ENCODE assay signal across 8 cellular contexts in genomic region chr1:45543599-45544417, GRCh38. TPM values are rescaled to one million over a fixed set of nuclear protein-coding genes. Genes with fewer than 3 reads are reported as not detected.
DNase-seq lines count a peak whose midpoint lies in the region; ATAC-seq and TF ChIP-seq lines count a peak whose summit lies in the region.

No MANE protein-coding gene starts in this region.

- H3K4ac ChIP-seq in trophoblast cell (ENCODE audit: low read depth, low read length) = no peak overlapping the region

- intact Hi-C loops in transverse colon (cut with DNase I; ENCODE audit: low total_unique reads) (no loop called here), prostate gland (cut with DNase I) (no loop called here)

- no peaks in the 10 kb centered on the region for H3K9me3 Mint-ChIP-seq in HFFc6

- no peaks in the 10 kb centered on the region for H3K79me1 ChIP-seq in trophoblast cell (ENCODE audit: low read length)

- no peak overlapping the region for H3K4me3 ChIP-seq in effector memory CD4-positive, alpha-beta T cell (ENCODE audit: insufficient read depth, low read depth, low read length, poor library complexity, severe bottlenecking)
- H3K4me3 ChIP-seq in trophoblast cell (ENCODE audit: low read depth, low read length) (no peak overlapping the region), transverse colon (no peak overlapping the region), prostate gland (no peak overlapping the region)

- TF ChIP-seq POLR2A in transverse colon (IDR thresholded peaks at IDR 0.05) (no peak), prostate gland (IDR thresholded peaks at IDR 0.05) (no peak)

- no peak overlapping the region for H3K18ac ChIP-seq in trophoblast cell (ENCODE audit: low read length)

- no peaks in the 10 kb centered on the region for H3K36me3 Mint-ChIP-seq in HFFc6 (ENCODE audit: low read depth)

- no peak overlapping the region for H2AK5ac ChIP-seq in trophoblast cell (ENCODE audit: low read length)

- no peak overlapping the region for H4K8ac ChIP-seq in trophoblast cell (ENCODE audit: low read depth, low read length)

- peak; percentile 43 for ATAC-seq in HG03565 (IDR thresholded peaks at IDR 0.05; ENCODE audit: unreplicated experiment)

- no peak for TF ChIP-seq EP300 in transverse colon (IDR thresholded peaks at IDR 0.05; ENCODE audit: low read depth)

- WGBS in trophoblast cell (ENCODE audit: extremely low coverage, insufficient coverage, insufficient read length) = no CpG with 5 or more reads among the region's 8 CpGs
- 53 to 65% methylated on average over 7 to 8 of the region's 8 CpGs for WGBS in transverse colon (ENCODE audit: low coverage in 1 of 2), 2 donors
- WGBS in prostate gland = 46% methylated on average over 8 of the region's 8 CpGs

- no peak overlapping the region for H4K12ac ChIP-seq in trophoblast cell (ENCODE audit: low read depth, low read length)

- no peaks in the 10 kb centered on the region for H3K9me3 ChIP-seq in effector memory CD4-positive, alpha-beta T cell (ENCODE audit: control insufficient read depth, low read length)
- H3K9me3 ChIP-seq in trophoblast cell (ENCODE audit: insufficient read depth, low read depth, low read length) (no peaks in the 10 kb centered on the region), transverse colon (no peaks in the 10 kb centered on the region), prostate gland (no peaks in the 10 kb centered on the region)

- TF ChIP-seq CTCF in transverse colon (IDR thresholded peaks at IDR 0.05) = no peak
- TF ChIP-seq CTCF in prostate gland (IDR thresholded peaks at IDR 0.05) = no peak
- no peak for TF ChIP-seq CTCF in HFFc6 (IDR thresholded peaks at IDR 0.05)

- no peaks in the 10 kb centered on the region for H3K36me3 ChIP-seq in effector memory CD4-positive, alpha-beta T cell (ENCODE audit: control insufficient read depth, insufficient read depth, low read length)
- H3K36me3 ChIP-seq in trophoblast cell (ENCODE audit: control insufficient read depth in 1 of 2, insufficient read depth in 2 of 2, low read length in 2 of 2) (no peaks in the 10 kb centered on the region), transverse colon (no peaks in the 10 kb centered on the region), prostate gland (no peaks in the 10 kb centered on the region)

- H2BK120ac ChIP-seq in trophoblast cell (ENCODE audit: insufficient read depth, low read length, poor library complexity) = no peak overlapping the region

- H3K4me2 ChIP-seq in trophoblast cell (ENCODE audit: low read length) = no peak overlapping the region

- H3K27me3 Mint-ChIP-seq in HFFc6 (ENCODE audit: insufficient read depth) = peaks cover 4% of the 10 kb centered on the region; the same call in 1 of the 2 replicates

- no peak overlapping the region for H3K14ac ChIP-seq in trophoblast cell (ENCODE audit: low read length)

- no peaks in the 10 kb centered on the region for H3K27me3 ChIP-seq in effector memory CD4-positive, alpha-beta T cell (replicated peaks; ENCODE audit: control insufficient read depth, insufficient read depth, low read length, poor library complexity, severe bottlenecking)
- H3K27me3 ChIP-seq in trophoblast cell (ENCODE audit: insufficient read depth, low read length) (no peaks in the 10 kb centered on the region), transverse colon (no peaks in the 10 kb centered on the region), prostate gland (replicated peaks; ENCODE audit: insufficient read depth) (no peaks in the 10 kb centered on the region)

- H3K79me2 ChIP-seq in trophoblast cell (ENCODE audit: control insufficient read depth, insufficient read depth, low read length, poor library complexity) = no peaks in the 10 kb centered on the region

- no peak overlapping the region for H3K23ac ChIP-seq in trophoblast cell (ENCODE audit: low read length)

- no peak overlapping the region for H2AFZ ChIP-seq in trophoblast cell (ENCODE audit: insufficient read depth, low read length, poor library complexity)

- H3K4me1 Mint-ChIP-seq in HFFc6 (ENCODE audit: low read depth) = no peaks in the 10 kb centered on the region

- H4K91ac ChIP-seq in trophoblast cell (ENCODE audit: low read depth, low read length) = no peak overlapping the region

- H2BK12ac ChIP-seq in trophoblast cell (ENCODE audit: low read length) = no peak overlapping the region

- no peak overlapping the region for H2BK5ac ChIP-seq in trophoblast cell (ENCODE audit: low read depth, low read length, poor library complexity)

- H3K4me3 Mint-ChIP-seq in HFFc6 = no peak overlapping the region

- peak; percentile 53 for DNase-seq in CMK (ENCODE audit: low read depth)
- DNase-seq in activated CD4-positive, alpha-beta T cell treated with anti-CD3 and anti-CD28 coated beads for 4 hours = peak; percentile 80 to 83
- DNase-seq in effector memory CD4-positive, alpha-beta T cell = peak; percentile 74 to 76 (median 74)
- DNase-seq in trophoblast cell = peak; percentile 10 to 39
- peak; percentile 60 for DNase-seq in transverse colon
- no peak for DNase-seq in prostate gland (ENCODE audit: low spot score)
- no peak for DNase-seq in HFFc6

- peaks cover 17% of the 10 kb centered on the region for H3K4me1 ChIP-seq in effector memory CD4-positive, alpha-beta T cell (ENCODE audit: control insufficient read depth, insufficient read depth, low read length, poor library complexity, severe bottlenecking)
- H3K4me1 ChIP-seq in trophoblast cell (ENCODE audit: control insufficient read depth in 1 of 2, insufficient read depth in 2 of 2, low read length in 2 of 2) (peaks cover 0 to 2% of the 10 kb centered on the region in 2 experiments), transverse colon (peaks cover 0 to 31% (median 6%) of the 10 kb centered on the region in 4 donors), prostate gland (replicated peaks) (no peaks in the 10 kb centered on the region)

- no peak overlapping the region for H3K27ac Mint-ChIP-seq in HFFc6

- peak overlapping the region; percentile 57 for H3K27ac ChIP-seq in effector memory CD4-positive, alpha-beta T cell (ENCODE audit: insufficient read depth, low read length, poor library complexity, severe bottlenecking)
- H3K27ac ChIP-seq in trophoblast cell (ENCODE audit: low read depth, low read length) = no peak overlapping the region
- peak overlapping the region in 2 of 4 donors; percentile 1 to 4 for H3K27ac ChIP-seq in transverse colon
- H3K27ac ChIP-seq in prostate gland = no peak overlapping the region

- no peak overlapping the region for H3K9ac ChIP-seq in trophoblast cell (ENCODE audit: low read length)

- in situ Hi-C loops in transverse colon (cut with MboI; ENCODE audit: low pct_ligation_motif_present in 1 of 4, low pct_unique_long_range_greater_than_20kb in 1 of 4, low sequenced_read_pairs in 3 of 4) = no loop called here

RNA-seq across cellular contexts. Expression of gene AKR1A1, which starts 6.8 kb away (rescaled TPM):
- polyA plus RNA-seq in trophoblast cell (2013) = 105 and 110 TPM in 2 replicates
- 100 to 1,000 TPM in 3 of 4 donors, 10 to 100 TPM in 1; 86.5 to 158 (median 128) TPM for total RNA-seq in transverse colon
- 100 to 1,000 TPM in 1 of 2 donors, 10 to 100 TPM in 1; 49.7 to 132 TPM for total RNA-seq in prostate gland
- total RNA-seq in HFFc6 (2021; fragmentation: NEBNext Ultra II Directional; extraction: Animal tissue kit (Norgen Biotek cat#: 25700)) = 100 to 1,000 TPM; 105 to 125 (median 119) TPM

RNA-seq across cellular contexts. Expression of gene PRDX1, which starts 22.1 kb away (rescaled TPM):
- 683 and 706 TPM in 2 replicates for polyA plus RNA-seq in trophoblast cell (2013)
- total RNA-seq in transverse colon (100 to 1,000 TPM; 120 to 291 (median 189) TPM), prostate gland (100 to 1,000 TPM; 210 to 335 TPM)
- 1,000 to 10,000 TPM in 3 of 6 experiments, 100 to 1,000 TPM in 3; 798 to 1,123 (median 999) TPM for total RNA-seq in HFFc6 (2021; fragmentation: NEBNext Ultra II Directional; extraction: Animal tissue kit (Norgen Biotek cat#: 25700))

RNA-seq across cellular contexts. Expression of gene NASP, which starts 40.0 kb away (rescaled TPM):
- polyA plus RNA-seq in trophoblast cell (2013) = 129 and 144 TPM in 2 replicates
- total RNA-seq in transverse colon = 10 to 100 TPM; 34.4 to 62.2 (median 37.5) TPM
- total RNA-seq in prostate gland = 100 to 1,000 TPM in 1 of 2 donors, 10 to 100 TPM in 1; 66.5 to 115 TPM
- 10 to 100 TPM; 41.6 to 77.7 (median 72.1) TPM for total RNA-seq in HFFc6 (2021; fragmentation: NEBNext Ultra II Directional; extraction: Animal tissue kit (Norgen Biotek cat#: 25700))

RNA-seq across cellular contexts. Expression of gene MMACHC, which starts 43.7 kb away (rescaled TPM):
- 5.5 and 5.7 TPM in 2 replicates for polyA plus RNA-seq in trophoblast cell (2013)
- total RNA-seq in transverse colon = 10 to 100 TPM in 1 of 4 donors, 1 to 10 TPM in 3; 3.7 to 21.3 (median 4.5) TPM
- total RNA-seq in prostate gland = 1 to 10 TPM; 5.2 to 6.7 TPM
- total RNA-seq in HFFc6 (2021; fragmentation: NEBNext Ultra II Directional; extraction: Animal tissue kit (Norgen Biotek cat#: 25700)) = 10 to 100 TPM; 11.1 to 12.9 (median 12.4) TPM

RNA-seq across cellular contexts. Expression of gene CCDC163, which starts 43.9 kb away (rescaled TPM):
- 3.0 TPM in 2 replicates for polyA plus RNA-seq in trophoblast cell (2013)
- 1 to 10 TPM in 1 of 4 donors, under 1 TPM in 1, not detected in 2; 0.27 to 1.1 TPM for total RNA-seq in transverse colon
- total RNA-seq in prostate gland = 1 to 10 TPM; 1.6 to 1.7 TPM
- total RNA-seq in HFFc6 (2021; fragmentation: NEBNext Ultra II Directional; extraction: Animal tissue kit (Norgen Biotek cat#: 25700)) = 1 to 10 TPM; 1.3 to 2.4 (median 1.7) TPM

Comparison
In these comparisons a context has a peak if more than half of its experiments do, and no peak if none do; other contexts are left out.
1. DNase-seq: peak in CMK (single experiment), activated CD4-positive, alpha-beta T cell treated with anti-CD3 and anti-CD28 coated beads for 4 hours (2 of 2), effector memory CD4-positive, alpha-beta T cell (3 of 3), trophoblast cell (2 of 2) and transverse colon (single experiment); none in prostate gland (single experiment) and HFFc6 (single experiment).